ENCODE assay signal across 10 cellular contexts in genomic region chr10:103273026-103273425, GRCh38. TPM values are rescaled to one million over a fixed set of nuclear protein-coding genes. Genes with fewer than 3 reads are reported as not detected.
DNase-seq lines count a peak whose midpoint lies in the region; ATAC-seq and TF ChIP-seq lines count a peak whose summit lies in the region.
"Had no signal": no experiment of that assay in that cellular context is flagged by ENCODE, and none has a peak within 500 bp of the region (broad histone marks: within the 10 kb centered on the region; RNA-seq: fewer than 3 reads in every experiment).

No MANE protein-coding gene starts in this region.

- intact Hi-C loops in dorsolateral prefrontal cortex (cut with DNase I) = no loop called here
- intact Hi-C loops in activated CD4-positive, alpha-beta T cell treated with anti-CD3 and anti-CD28 coated beads for 36 hours (cut with DNase I, micrococcal nuclease) = no loop called here

- no peak for TF ChIP-seq CTCF in dorsolateral prefrontal cortex (IDR thresholded peaks at IDR 0.05 in 54 of 56, conservative IDR thresholded peaks at IDR 0.05 in 2 of 56; ENCODE audit: low read depth in 1 of 56, partially characterized antibody in 56 of 56)
- no peak for TF ChIP-seq CTCF in progenitor cell of endocrine pancreas (IDR thresholded peaks at IDR 0.05; ENCODE audit: unreplicated experiment)

- H3K4me1 Mint-ChIP-seq in T-cell = peaks cover 5 to 7% (median 5%) of the 10 kb centered on the region in 3 donors
- peaks cover 4% of the 10 kb centered on the region for H3K4me1 Mint-ChIP-seq in activated CD4-positive, alpha-beta T cell treated with anti-CD3 and anti-CD28 coated beads for 36 hours
- H3K4me1 Mint-ChIP-seq in progenitor cell of endocrine pancreas (ENCODE audit: low read depth) = no peaks in the 10 kb centered on the region

- no peaks in the 10 kb centered on the region for H3K36me3 Mint-ChIP-seq in T-cell
- no peaks in the 10 kb centered on the region for H3K36me3 Mint-ChIP-seq in activated CD4-positive, alpha-beta T cell treated with anti-CD3 and anti-CD28 coated beads for 36 hours (ENCODE audit: low read depth)
- H3K36me3 Mint-ChIP-seq in progenitor cell of endocrine pancreas (ENCODE audit: insufficient read depth) = no peaks in the 10 kb centered on the region

- H3K27me3 ChIP-seq in dorsolateral prefrontal cortex = peaks cover 0 to 31% (median 17%) of the 10 kb centered on the region in 45 donors

- CTCF ChIA-PET in T-cell (lab: Charles Lee) = interaction anchor here in 1 of 2 donors (0.6 kb wide), 1 partner anchor 58 kb away, joined by 8 read pairs; no protein-coding TSS in a partner anchor
- CTCF ChIA-PET in activated CD4-positive, alpha-beta T cell treated with anti-CD3 and anti-CD28 coated beads for 36 hours (lab: Charles Lee) = no interaction called here

- POLR2A ChIA-PET in T-cell (lab: Charles Lee) = no interaction called here
- POLR2A ChIA-PET in activated CD4-positive, alpha-beta T cell treated with anti-CD3 and anti-CD28 coated beads for 36 hours (lab: Charles Lee) = no interaction called here

- H3K27ac Mint-ChIP-seq in T-cell (no peak overlapping the region), progenitor cell of endocrine pancreas (no peak overlapping the region)
- no peak overlapping the region for H3K27ac Mint-ChIP-seq in activated CD4-positive, alpha-beta T cell treated with anti-CD3 and anti-CD28 coated beads for 36 hours

- no peak for ATAC-seq in T-cell (replicated peaks in 1 of 4)
- no peak for ATAC-seq in activated CD4-positive, alpha-beta T cell treated with anti-CD3 and anti-CD28 coated beads for 36 hours
- no peak for ATAC-seq in GM19452 (IDR thresholded peaks at IDR 0.05; ENCODE audit: unreplicated experiment)

- H3K4me3 Mint-ChIP-seq in T-cell (no peak overlapping the region), progenitor cell of endocrine pancreas (ENCODE audit: low read depth) (no peak overlapping the region)
- no peak overlapping the region for H3K4me3 Mint-ChIP-seq in activated CD4-positive, alpha-beta T cell treated with anti-CD3 and anti-CD28 coated beads for 36 hours

- H3K4me3 ChIP-seq in dorsolateral prefrontal cortex = no peak overlapping the region

- peak overlapping the region in 2 of 59 donors; percentile 15 to 16 for H3K27ac ChIP-seq in dorsolateral prefrontal cortex

- DNase-seq in DMS 273 (lab: John Stamatoyannopoulos, UW; ENCODE audit: unreplicated experiment) (peak; percentile 83), NCI-H226 (peak; percentile 98), dorsolateral prefrontal cortex (peak in 6 of 10 donors; percentile 33 to 54 (median 46)), non-pigmented ciliary epithelial cell (ENCODE audit: low read depth) (peak; percentile 81), T-cell (no peak), progenitor cell of endocrine pancreas (ENCODE audit: low spot score, unreplicated experiment) (no peak)
- no peak for DNase-seq in activated CD4-positive, alpha-beta T cell treated with anti-CD3 and anti-CD28 coated beads for 36 hours
- DNase-seq: GF-D8 had no signal

- H3K27me3 Mint-ChIP-seq in T-cell = peaks cover 31 to 50% of the 10 kb centered on the region in 2 donors
- H3K27me3 Mint-ChIP-seq in activated CD4-positive, alpha-beta T cell treated with anti-CD3 and anti-CD28 coated beads for 36 hours = peaks cover 35% of the 10 kb centered on the region
- peaks cover 58% of the 10 kb centered on the region for H3K27me3 Mint-ChIP-seq in progenitor cell of endocrine pancreas

- H3K9me3 Mint-ChIP-seq in T-cell = no peaks in the 10 kb centered on the region
- no peaks in the 10 kb centered on the region for H3K9me3 Mint-ChIP-seq in activated CD4-positive, alpha-beta T cell treated with anti-CD3 and anti-CD28 coated beads for 36 hours (ENCODE audit: low read depth)
- H3K9me3 Mint-ChIP-seq in progenitor cell of endocrine pancreas (ENCODE audit: low read depth) = no peaks in the 10 kb centered on the region

RNA-seq across cellular contexts. Expression of gene INA, which starts 3.9 kb away (rescaled TPM):
- total RNA-seq in dorsolateral prefrontal cortex = 100 to 1,000 TPM in 105 of 120 experiments, 10 to 100 TPM in 15; 35.6 to 267 (median 169) TPM
- not detected for total RNA-seq in T-cell
- total RNA-seq in activated CD4-positive, alpha-beta T cell treated with anti-CD3 and anti-CD28 coated beads for 36 hours = under 1 TPM; 0.32 to 0.35 TPM
- total RNA-seq in progenitor cell of endocrine pancreas = 6.2 TPM in 2 replicates

RNA-seq across cellular contexts. Expression of gene RPEL1, which starts 27.3 kb away (rescaled TPM):
- total RNA-seq in dorsolateral prefrontal cortex = under 1 TPM in 4 of 120 experiments, not detected in 116; 0.29 to 0.54 (median 0.43) TPM
- not detected for total RNA-seq in T-cell
- not detected for total RNA-seq in activated CD4-positive, alpha-beta T cell treated with anti-CD3 and anti-CD28 coated beads for 36 hours
- total RNA-seq in progenitor cell of endocrine pancreas = not detected in 2 replicates
- total RNA-seq: T-helper 2 cell treated with Interferon-gamma antibody and Interleukin-4, amounts not matched to agents 100 ng/mL and 5 ng/mL, for 36 hours had no signal

Comparison
In these comparisons a context has a peak if more than half of its experiments do, and no peak if none do; other contexts are left out.
1. DNase-seq: peak in DMS 273 (single experiment), NCI-H226 (single experiment), dorsolateral prefrontal cortex (6 of 10) and non-pigmented ciliary epithelial cell (single experiment); none in T-cell (0 of 34), activated CD4-positive, alpha-beta T cell treated with anti-CD3 and anti-CD28 coated beads for 36 hours (single experiment) and progenitor cell of endocrine pancreas (single experiment).